Comparison of ENCODE assay signal across 11 cellular contexts in genomic region chr2:120596990-120597594, GRCh38.
A peak's percentile ranks its signal among the peaks of the same experiment; 100 is the strongest.
DNase-seq lines count a peak whose midpoint lies in the region; ATAC-seq and TF ChIP-seq lines count a peak whose summit lies in the region.
"Had no signal": no experiment of that assay in that cellular context is flagged by ENCODE, and none has a peak within 500 bp of the region (broad histone marks: within the 10 kb centered on the region; RNA-seq: fewer than 3 reads in every experiment).

No MANE protein-coding gene starts in this region.

- peaks cover 33% of the 10 kb centered on the region for H3K27me3 Mint-ChIP-seq in endodermal cell (ENCODE audit: insufficient read depth)
- no peaks in the 10 kb centered on the region for H3K27me3 Mint-ChIP-seq in activated CD4-positive, alpha-beta T cell treated with anti-CD3 and anti-CD28 coated beads, Interleukin-2, amount 10 ng/mL, durations not matched to agents 7 days and 5 days

- no peak for TF ChIP-seq POLR2A in transverse colon (IDR thresholded peaks at IDR 0.05)

- no peak overlapping the region for H3K27ac Mint-ChIP-seq in endodermal cell
- no peak overlapping the region for H3K27ac Mint-ChIP-seq in activated CD4-positive, alpha-beta T cell treated with anti-CD3 and anti-CD28 coated beads, Interleukin-2, amount 10 ng/mL, durations not matched to agents 7 days and 5 days

- CTCF ChIA-PET in activated CD4-positive, alpha-beta T cell treated with anti-CD3 and anti-CD28 coated beads, Interleukin-2, amount 10 ng/mL, durations not matched to agents 7 days and 5 days (lab: Charles Lee), result no interaction called here

- no peak for TF ChIP-seq EP300 in transverse colon (IDR thresholded peaks at IDR 0.05; ENCODE audit: low read depth)

- DNase-seq in NOMO-1 treated with DMSO at 0.1 percent for 48 hours (lab: John Stamatoyannopoulos, UW; ENCODE audit: unreplicated experiment) (peak; percentile 55), endodermal cell (no peak), midbrain (lab: John Stamatoyannopoulos, UW) (peak; percentile 35), transverse colon (peak; percentile 19), omental fat pad (ENCODE audit: low spot score) (no peak), islet precursor cell (no peak), NCI-H187 (lab: John Stamatoyannopoulos, UW) (no peak)
- DNase-seq in activated CD4-positive, alpha-beta T cell treated with anti-CD3 and anti-CD28 coated beads, Interleukin-2, amount 10 ng/mL, durations not matched to agents 7 days and 5 days, result no peak
- DNase-seq: activated T-cell treated with anti-CD3 and anti-CD28 coated beads, Interleukin-2, amount 50 U/mL, for 1 hour; SHP77 treated with DMSO at 0.1 percent for 48 hours had no signal

- POLR2A ChIA-PET in activated CD4-positive, alpha-beta T cell treated with anti-CD3 and anti-CD28 coated beads, Interleukin-2, amount 10 ng/mL, durations not matched to agents 7 days and 5 days (lab: Charles Lee), result interaction anchor here (0.6 kb wide), 1 partner anchor 26 kb away, joined by 3 read pairs; no protein-coding TSS in a partner anchor

- 73 to 84% methylated on average over 8 to 12 of the region's 12 CpGs for WGBS in endodermal cell (ENCODE audit: insufficient coverage in 1 of 2, insufficient read length in 1 of 2), 2 experiments
- 69 to 93% methylated on average over 5 to 12 of the region's 12 CpGs for WGBS in transverse colon (ENCODE audit: low coverage in 1 of 2), 2 donors

- no peak overlapping the region for H3K9ac ChIP-seq in endodermal cell (ENCODE audit: extremely low read depth, low read length, poor library complexity, severe bottlenecking)

- H3K4me1 ChIP-seq in endodermal cell (ENCODE audit: control insufficient read depth, insufficient read depth, low read length) (no peaks in the 10 kb centered on the region), transverse colon (no peaks in the 10 kb centered on the region)

- H3K36me3 ChIP-seq in endodermal cell (ENCODE audit: control insufficient read depth, insufficient read depth, low read length) (no peaks in the 10 kb centered on the region), transverse colon (no peaks in the 10 kb centered on the region)

- no peak overlapping the region for H3K4me3 ChIP-seq in endodermal cell (ENCODE audit: low read length)
- no peak overlapping the region for H3K4me3 ChIP-seq in transverse colon

- no peak for TF ChIP-seq CTCF in endodermal cell (conservative IDR thresholded peaks at IDR 0.05)
- TF ChIP-seq CTCF in transverse colon (IDR thresholded peaks at IDR 0.05), result no peak
- TF ChIP-seq CTCF in omental fat pad (IDR thresholded peaks at IDR 0.05), result no peak

- no peaks in the 10 kb centered on the region for H3K36me3 Mint-ChIP-seq in endodermal cell (ENCODE audit: low read depth)
- H3K36me3 Mint-ChIP-seq in activated CD4-positive, alpha-beta T cell treated with anti-CD3 and anti-CD28 coated beads, Interleukin-2, amount 10 ng/mL, durations not matched to agents 7 days and 5 days (ENCODE audit: low read depth), result no peaks in the 10 kb centered on the region

- H3K4me3 Mint-ChIP-seq in endodermal cell, result no peak overlapping the region
- H3K4me3 Mint-ChIP-seq in activated CD4-positive, alpha-beta T cell treated with anti-CD3 and anti-CD28 coated beads, Interleukin-2, amount 10 ng/mL, durations not matched to agents 7 days and 5 days, result no peak overlapping the region

- in situ Hi-C loops in transverse colon (cut with MboI; ENCODE audit: low pct_ligation_motif_present in 1 of 4, low pct_unique_long_range_greater_than_20kb in 1 of 4, low sequenced_read_pairs in 3 of 4), result no loop called here

- H3K4me1 Mint-ChIP-seq in endodermal cell, result peaks cover 6% of the 10 kb centered on the region
- no peaks in the 10 kb centered on the region for H3K4me1 Mint-ChIP-seq in activated CD4-positive, alpha-beta T cell treated with anti-CD3 and anti-CD28 coated beads, Interleukin-2, amount 10 ng/mL, durations not matched to agents 7 days and 5 days

- H3K9me3 Mint-ChIP-seq in endodermal cell, result no peaks in the 10 kb centered on the region
- no peaks in the 10 kb centered on the region for H3K9me3 Mint-ChIP-seq in activated CD4-positive, alpha-beta T cell treated with anti-CD3 and anti-CD28 coated beads, Interleukin-2, amount 10 ng/mL, durations not matched to agents 7 days and 5 days

- no peak for ATAC-seq in omental fat pad (ENCODE audit: low FRiP score)
- ATAC-seq: HCT116 had no signal

- H3K27me3 ChIP-seq in endodermal cell (ENCODE audit: control insufficient read depth, insufficient read depth, low read length, poor library complexity, severe bottlenecking) (no peaks in the 10 kb centered on the region), transverse colon (no peaks in the 10 kb centered on the region)

- intact Hi-C loops in transverse colon (cut with DNase I; ENCODE audit: low total_unique reads), result no loop called here

- H3K27ac ChIP-seq in endodermal cell (ENCODE audit: low read depth, low read length), result peak overlapping the region; percentile 90
- H3K27ac ChIP-seq in transverse colon, result peak overlapping the region in 1 of 4 donors; percentile 3

- no peaks in the 10 kb centered on the region for H3K9me3 ChIP-seq in endodermal cell (ENCODE audit: control insufficient read depth, low read length)
- H3K9me3 ChIP-seq in transverse colon, result no peaks in the 10 kb centered on the region

Comparison
In these comparisons a context has a peak if more than half of its experiments do, and no peak if none do; other contexts are left out.
1. DNase-seq: peak in NOMO-1 treated with DMSO at 0.1 percent for 48 hours (single experiment), midbrain (single experiment) and transverse colon (single experiment); none in endodermal cell (single experiment), activated CD4-positive, alpha-beta T cell treated with anti-CD3 and anti-CD28 coated beads, Interleukin-2, amount 10 ng/mL, durations not matched to agents 7 days and 5 days (single experiment), omental fat pad (single experiment), islet precursor cell (single experiment) and NCI-H187 (0 of 2).